ENCODE assay signal across 9 cellular contexts in genomic region chr11:9802291-9802861, GRCh38.
A peak's percentile ranks its signal among the peaks of the same experiment; 100 is the strongest.
DNase-seq lines count a peak whose midpoint lies in the region; ATAC-seq, FAIRE-seq and TF ChIP-seq lines count a peak whose summit lies in the region.
"Had no signal": no experiment of that assay in that cellular context is flagged by ENCODE, and none has a peak within 500 bp of the region (broad histone marks: within the 10 kb centered on the region; RNA-seq: fewer than 3 reads in every experiment).

No MANE protein-coding gene starts in this region.

- no peak overlapping the region for H2AFZ ChIP-seq in endothelial cell of umbilical vein (ENCODE audit: low read depth, low read length)

- ATAC-seq in HG03196 (IDR thresholded peaks at IDR 0.05; ENCODE audit: unreplicated experiment) = no peak
- ATAC-seq in HG03520 (IDR thresholded peaks at IDR 0.05; ENCODE audit: unreplicated experiment) = no peak
- ATAC-seq: lower lobe of right lung had no signal

- H3K27me3 ChIP-seq in endothelial cell of umbilical vein (ENCODE audit: control insufficient read depth in 2 of 2, insufficient read depth in 2 of 2, low read length in 2 of 2) = no peaks in the 10 kb centered on the region

- no peak overlapping the region for H3K4me3 ChIP-seq in endothelial cell of umbilical vein (replicated peaks in 1 of 3; ENCODE audit: insufficient read depth in 1 of 3, low read depth in 1 of 3, low read length in 3 of 3)
- H3K4me3 ChIP-seq: lower lobe of right lung had no signal

- CTCF ChIA-PET in endothelial cell of umbilical vein (lab: Charles Lee) = interaction anchor here (1.3 kb wide), 1 partner anchor 26 kb away, joined by 5 read pairs; no protein-coding TSS in a partner anchor

- no peak overlapping the region for H3K4me3 Mint-ChIP-seq in nephron progenitor cell

- H4K20me1 ChIP-seq in endothelial cell of umbilical vein (replicated peaks; ENCODE audit: control insufficient read depth, extremely low read depth, insufficient read depth, low read length) = no peaks in the 10 kb centered on the region

- H3K79me2 ChIP-seq in endothelial cell of umbilical vein (ENCODE audit: control insufficient read depth, insufficient read depth, low read length) = no peaks in the 10 kb centered on the region

- no peak overlapping the region for H3K4me2 ChIP-seq in endothelial cell of umbilical vein (ENCODE audit: insufficient read depth, low read length)

- H3K9me3 Mint-ChIP-seq in nephron progenitor cell = no peaks in the 10 kb centered on the region

- no peak for TF ChIP-seq CTCF in D721Med (IDR thresholded peaks at IDR 0.05; ENCODE audit: insufficient read depth, missing control alignments)
- TF ChIP-seq CTCF in endothelial cell of umbilical vein (IDR thresholded peaks at IDR 0.05; ENCODE audit: extremely low read depth in 1 of 2, insufficient read depth in 1 of 2, low read depth in 1 of 2, low read length in 2 of 2) = no peak
- no peak for TF ChIP-seq CTCF in nephron progenitor cell (IDR thresholded peaks at IDR 0.05)

- H3K9me1 ChIP-seq in endothelial cell of umbilical vein (replicated peaks; ENCODE audit: control insufficient read depth, extremely low read depth, insufficient read depth, low read length) = no peaks in the 10 kb centered on the region

- H3K36me3 Mint-ChIP-seq in nephron progenitor cell (ENCODE audit: low read depth) = peaks cover 40% of the 10 kb centered on the region

- DNase-seq in D721Med (ENCODE audit: insufficient read length, low spot score) = no peak
- DNase-seq in NCI-H460 (ENCODE audit: extremely low read depth, low read depth) = peak; percentile 21
- DNase-seq in endothelial cell of umbilical vein (ENCODE audit: low read depth, low spot score) = no peak
- no peak for DNase-seq in nephron progenitor cell
- no peak for DNase-seq in NCI-H510A treated with DMSO at 0.1 percent for 48 hours (lab: John Stamatoyannopoulos, UW)
- DNase-seq in HUDEP-2 (lab: John Stamatoyannopoulos, UW; ENCODE audit: unreplicated experiment in 76 of 76) = no peak
- DNase-seq: lower lobe of right lung had no signal

- peak; percentile 21 for FAIRE-seq in D721Med (lab: Jason Lieb, UNC)
- FAIRE-seq in endothelial cell of umbilical vein (lab: Jason Lieb, UNC) = peak; percentile 18

- intact Hi-C loops in endothelial cell of umbilical vein (cut with micrococcal nuclease) = no loop called here

- no peaks in the 10 kb centered on the region for H3K27me3 Mint-ChIP-seq in nephron progenitor cell (ENCODE audit: low read depth, poor library complexity)

- no TSS peak for BruUV-seq in endothelial cell of umbilical vein (replicated peaks; lab: Mats Ljungman, UMichigan)

- peaks cover 18% of the 10 kb centered on the region for H3K4me1 Mint-ChIP-seq in nephron progenitor cell

- TF ChIP-seq POLR2A in endothelial cell of umbilical vein (IDR thresholded peaks at IDR 0.05; ENCODE audit: low read depth, low read length) = no peak

- POLR2A ChIA-PET in endothelial cell of umbilical vein (lab: Charles Lee) = interaction anchor here (0.5 kb wide), 1 partner anchor 511 kb away, joined by 3 read pairs; no protein-coding TSS in a partner anchor

- H3K27ac Mint-ChIP-seq in nephron progenitor cell = peak overlapping the region; percentile 11

- no peaks in the 10 kb centered on the region for H3K4me1 ChIP-seq in endothelial cell of umbilical vein (ENCODE audit: control insufficient read depth, extremely low read depth, insufficient read depth, low read length)

- H3K9me3 ChIP-seq in endothelial cell of umbilical vein (replicated peaks; ENCODE audit: control insufficient read depth, insufficient read depth, low read length) = no peaks in the 10 kb centered on the region
- H3K9me3 ChIP-seq: lower lobe of right lung had no signal

- H3K36me3 ChIP-seq in endothelial cell of umbilical vein (ENCODE audit: control insufficient read depth in 2 of 2, extremely low read depth in 1 of 2, insufficient read depth in 2 of 2, low read length in 2 of 2) = no peaks in the 10 kb centered on the region

- H3K9ac ChIP-seq in endothelial cell of umbilical vein (replicated peaks; ENCODE audit: extremely low read depth, insufficient read depth, low read length) = no peak overlapping the region

- dilution Hi-C loops in endothelial cell of umbilical vein (cut with MboI; ENCODE audit: extremely low pct_ligation_motif_present, low sequenced_read_pairs) = no loop called here

- H3K27ac ChIP-seq in endothelial cell of umbilical vein (ENCODE audit: insufficient read depth, low read depth, low read length) = no peak overlapping the region
- H3K27ac ChIP-seq: lower lobe of right lung had no signal

TF ChIP-seq in endothelial cell of umbilical vein, 7 proteins besides CTCF, POLR2A, EP300 and RAD21:
- no peak for TF ChIP-seq FOS (IDR thresholded peaks at IDR 0.05; ENCODE audit: borderline replicate concordance, insufficient read depth, low read length)
- TF ChIP-seq POLR2AphosphoS5 (IDR thresholded peaks at IDR 0.05; ENCODE audit: insufficient read depth, low read depth, low read length) = no peak
- no peak for TF ChIP-seq JUN (IDR thresholded peaks at IDR 0.05; ENCODE audit: borderline replicate concordance, insufficient read depth, insufficient read length, low read depth)
- TF ChIP-seq EZH2 (IDR thresholded peaks at IDR 0.05; ENCODE audit: borderline replicate concordance, low read depth, low read length, severe bottlenecking) = no peak
- no peak for TF ChIP-seq MYC (IDR thresholded peaks at IDR 0.05; ENCODE audit: low read depth, low read length)
- no peak for TF ChIP-seq MAX (IDR thresholded peaks at IDR 0.05; ENCODE audit: insufficient read depth, insufficient read length)
- no peak for TF ChIP-seq GATA2 (IDR thresholded peaks at IDR 0.05; ENCODE audit: insufficient read depth, insufficient read length, low read depth, low read length)
